In genomic region chr12:55935742-55936151, GRCh38 we compare ENCODE assay signal across 8 cellular contexts. TPM values are rescaled to one million over a fixed set of nuclear protein-coding genes. Genes with fewer than 3 reads are reported as not detected.
DNase-seq lines count a peak whose midpoint lies in the region; ATAC-seq and TF ChIP-seq lines count a peak whose summit lies in the region.

No MANE protein-coding gene starts in this region.

- no peak overlapping the region for H2AFZ ChIP-seq in smooth muscle cell (ENCODE audit: low read depth)

- DNase-seq in T-helper 9 cell (peak; percentile 27), astrocyte of the spinal cord (ENCODE audit: low read depth, low spot score) (no peak), A172 (ENCODE audit: low spot score) (no peak), smooth muscle cell (lab: John Stamatoyannopoulos, UW; ENCODE audit: unreplicated experiment) (no peak)

- H3K27me3 Mint-ChIP-seq in stimulated activated naive CD8-positive, alpha-beta T cell treated with anti-CD3 and anti-CD28 coated beads, Interleukin-15, Interleukin-2, amounts not matched to agents 100 ng/mL and 50 ng/mL, for 24 hours, result no peaks in the 10 kb centered on the region

- H3K79me2 ChIP-seq in smooth muscle cell (ENCODE audit: low read depth), result peaks cover 10% of the 10 kb centered on the region

- peak overlapping the region; percentile 95 for H3K4me3 Mint-ChIP-seq in stimulated activated naive CD8-positive, alpha-beta T cell treated with anti-CD3 and anti-CD28 coated beads, Interleukin-15, Interleukin-2, amounts not matched to agents 100 ng/mL and 50 ng/mL, for 24 hours

- H3K27me3 ChIP-seq in iPS-15b (ENCODE audit: control insufficient read depth, insufficient read depth, low read length), result peaks cover 53% of the 10 kb centered on the region
- no peaks in the 10 kb centered on the region for H3K27me3 ChIP-seq in smooth muscle cell (ENCODE audit: low read depth)

- H3K36me3 ChIP-seq in iPS-15b (ENCODE audit: control insufficient read depth, insufficient read depth, low read length) (no peaks in the 10 kb centered on the region), smooth muscle cell (ENCODE audit: low read depth) (no peaks in the 10 kb centered on the region)

- no peaks in the 10 kb centered on the region for H4K20me1 ChIP-seq in smooth muscle cell (ENCODE audit: low read depth)

- H3K9ac ChIP-seq in iPS-15b (ENCODE audit: low read depth, low read length), result no peak overlapping the region
- H3K9ac ChIP-seq in smooth muscle cell (ENCODE audit: low read depth), result no peak overlapping the region

- peaks cover 83% of the 10 kb centered on the region for H3K4me1 Mint-ChIP-seq in stimulated activated naive CD8-positive, alpha-beta T cell treated with anti-CD3 and anti-CD28 coated beads, Interleukin-15, Interleukin-2, amounts not matched to agents 100 ng/mL and 50 ng/mL, for 24 hours (ENCODE audit: low read depth)

- WGBS in smooth muscle cell (ENCODE audit: low lambda C conversion rate), result 74% methylated on average over 26 of the region's 26 CpGs

- no peak overlapping the region for H3K27ac ChIP-seq in smooth muscle cell (ENCODE audit: low read depth)

- ATAC-seq in GM18861 (IDR thresholded peaks at IDR 0.05; ENCODE audit: unreplicated experiment) (no peak), HG02938 (IDR thresholded peaks at IDR 0.05; ENCODE audit: unreplicated experiment) (no peak)

- H3F3A ChIP-seq in smooth muscle cell (ENCODE audit: low read depth), result peaks cover 14% of the 10 kb centered on the region

- in situ Hi-C loops in astrocyte of the spinal cord (cut with HindIII; ENCODE audit: low sequenced_read_pairs), result no loop called here

- H3K36me3 Mint-ChIP-seq in stimulated activated naive CD8-positive, alpha-beta T cell treated with anti-CD3 and anti-CD28 coated beads, Interleukin-15, Interleukin-2, amounts not matched to agents 100 ng/mL and 50 ng/mL, for 24 hours (ENCODE audit: low read depth), result peaks cover 71% of the 10 kb centered on the region

- TF ChIP-seq CTCF in astrocyte of the spinal cord (IDR thresholded peaks at IDR 0.05; ENCODE audit: low read depth, low read length) (no peak), smooth muscle cell (IDR thresholded peaks at IDR 0.05; ENCODE audit: borderline replicate concordance, insufficient read depth, poor library complexity, severe bottlenecking) (no peak)

- no peaks in the 10 kb centered on the region for H3K9me3 ChIP-seq in iPS-15b (ENCODE audit: control insufficient read depth, insufficient read depth, low read length)
- no peaks in the 10 kb centered on the region for H3K9me3 ChIP-seq in smooth muscle cell (replicated peaks; ENCODE audit: low read depth)

- H3K4me1 ChIP-seq in iPS-15b (ENCODE audit: control insufficient read depth, insufficient read depth, low read length) (peaks cover 7% of the 10 kb centered on the region), smooth muscle cell (ENCODE audit: low read depth) (peaks cover 9% of the 10 kb centered on the region)

- H3K4me3 ChIP-seq in astrocyte of the spinal cord (ENCODE audit: low read depth, low read length), result peak overlapping the region; percentile 7
- peak overlapping the region; percentile 45 for H3K4me3 ChIP-seq in iPS-15b (ENCODE audit: low read depth, low read length)
- H3K4me3 ChIP-seq in smooth muscle cell, result no peak overlapping the region

- H3K27ac Mint-ChIP-seq in stimulated activated naive CD8-positive, alpha-beta T cell treated with anti-CD3 and anti-CD28 coated beads, Interleukin-15, Interleukin-2, amounts not matched to agents 100 ng/mL and 50 ng/mL, for 24 hours, result peak overlapping the region; percentile 97

- no peak overlapping the region for H3K4me2 ChIP-seq in smooth muscle cell

- no peaks in the 10 kb centered on the region for H3K9me3 Mint-ChIP-seq in stimulated activated naive CD8-positive, alpha-beta T cell treated with anti-CD3 and anti-CD28 coated beads, Interleukin-15, Interleukin-2, amounts not matched to agents 100 ng/mL and 50 ng/mL, for 24 hours

RNA-seq across cellular contexts. Expression of gene DGKA, which starts 4.8 kb away (rescaled TPM):
- 33.4 and 42.9 TPM in 2 replicates for total RNA-seq in A172 (2014; rRNA removed; shearing (Covaris generic))
- total RNA-seq in smooth muscle cell, result 86.0 and 87.1 TPM in 2 replicates
- polyA plus RNA-seq in smooth muscle cell, result 66.3 and 125 TPM in 2 replicates

RNA-seq across cellular contexts. Expression of gene PYM1, which starts 8.1 kb away (rescaled TPM):
- 37.0 and 52.5 TPM in 2 replicates for total RNA-seq in A172 (2014; rRNA removed; shearing (Covaris generic))
- total RNA-seq in smooth muscle cell, result 28.6 and 36.0 TPM in 2 replicates
- polyA plus RNA-seq in smooth muscle cell, result 48.2 and 51.2 TPM in 2 replicates

RNA-seq across cellular contexts. Expression of gene PMEL, which starts 30.1 kb away (rescaled TPM):
- 1.1 and 2.0 TPM in 2 replicates for total RNA-seq in A172 (2014; rRNA removed; shearing (Covaris generic))
- 1.8 and 4.7 TPM in 2 replicates for total RNA-seq in smooth muscle cell
- polyA plus RNA-seq in smooth muscle cell, result 1.4 and 1.9 TPM in 2 replicates

RNA-seq across cellular contexts. Expression of gene CDK2, which starts 30.9 kb away (rescaled TPM):
- total RNA-seq in A172 (2014; rRNA removed; shearing (Covaris generic)), result 91.6 and 100 TPM in 2 replicates
- total RNA-seq in smooth muscle cell, result 36.5 and 37.5 TPM in 2 replicates
- 25.8 and 33.3 TPM in 2 replicates for polyA plus RNA-seq in smooth muscle cell

RNA-seq across cellular contexts. Expression of gene RAB5B, which starts 38.1 kb away (rescaled TPM):
- total RNA-seq in A172 (2014; rRNA removed; shearing (Covaris generic)), result 47.8 and 50.1 TPM in 2 replicates
- total RNA-seq in smooth muscle cell, result 77.2 and 90.4 TPM in 2 replicates
- polyA plus RNA-seq in smooth muscle cell, result 81.9 and 93.4 TPM in 2 replicates
